6 cellular contexts compared by ENCODE assay signal in the genomic region with DNA sequence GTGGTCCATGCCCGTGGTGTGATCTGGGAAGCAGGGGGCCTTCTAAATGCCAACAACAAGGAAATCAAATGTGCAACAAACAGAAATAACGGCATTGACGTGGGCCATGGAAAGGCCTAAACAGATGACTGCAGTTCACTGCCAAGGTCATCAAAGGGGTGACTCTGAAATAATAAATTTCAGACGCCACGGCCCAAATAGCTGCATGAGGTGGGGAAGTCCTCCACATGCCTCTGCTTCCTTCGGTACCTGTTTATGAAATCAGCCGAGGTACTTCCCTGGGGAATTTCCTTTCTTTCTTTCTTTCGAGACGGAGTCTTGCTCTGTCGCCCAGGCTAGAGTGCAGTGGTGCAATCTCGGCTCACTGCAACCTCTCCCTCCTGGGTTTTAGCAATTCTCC. TPM values are rescaled to one million over a fixed set of nuclear protein-coding genes. Genes with fewer than 3 reads are reported as not detected.
"Had no signal": no experiment of that assay in that cellular context is flagged by ENCODE, and none has a peak within 500 bp of the region (broad histone marks: within the 10 kb centered on the region; RNA-seq: fewer than 3 reads in every experiment).

No MANE protein-coding gene starts in this region.

RNA-seq across cellular contexts. Expression of a gene that starts 14.6 kb away (rescaled TPM):
- total RNA-seq: M059J, PC-3, Peyer's patch, Right ventricle myocardium inferior, SJCRH30, SK-MEL-5 had no signal
